In the genomic region with DNA sequence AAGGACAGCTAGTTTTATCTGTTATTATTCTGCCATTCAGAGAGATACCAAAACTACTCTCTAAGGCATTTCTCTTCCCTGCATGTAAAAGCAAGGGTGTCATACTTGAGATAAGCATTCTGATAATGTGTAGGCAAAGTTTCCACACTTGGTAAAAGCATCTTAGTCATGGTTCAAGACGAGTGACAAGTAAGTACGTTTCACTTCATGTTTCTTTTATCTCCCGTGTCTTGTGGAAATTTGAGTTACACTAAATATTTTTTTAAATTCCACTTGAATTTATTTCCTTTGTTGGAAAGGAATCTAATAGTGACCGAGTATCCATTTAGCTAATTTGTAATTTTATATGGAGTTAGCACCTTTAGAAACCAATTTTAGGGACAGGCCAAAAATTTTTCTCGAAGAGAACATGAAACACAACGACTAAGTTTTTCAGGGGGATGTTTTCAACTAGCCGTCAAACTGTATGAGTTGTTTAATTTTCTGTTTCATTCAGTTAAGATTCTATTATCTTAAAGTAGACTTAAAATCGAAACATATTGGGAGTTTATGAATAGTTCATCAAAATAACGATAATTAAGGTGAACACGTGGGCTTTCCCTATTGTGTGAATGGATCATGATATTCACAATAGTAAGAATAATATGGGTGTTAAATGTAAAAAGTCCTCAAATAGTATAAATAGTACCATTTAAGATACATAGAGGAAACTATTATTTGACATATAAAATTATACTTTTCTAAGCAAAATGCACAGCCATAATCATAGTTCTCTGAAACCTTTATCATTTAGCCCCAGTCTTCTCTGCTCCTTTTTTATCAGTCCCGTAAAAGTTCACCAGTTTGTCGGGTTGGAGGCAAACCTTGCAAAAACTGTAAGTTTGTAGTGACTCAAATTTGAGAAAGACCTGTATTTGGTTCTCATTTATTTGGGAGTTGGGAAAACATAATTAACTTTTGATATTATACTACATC, we compare ENCODE assay signal across 1 cellular context.
TF ChIP-seq lines count a peak whose summit lies in the region.

No MANE protein-coding gene starts in this region.

TF ChIP-seq in K562, 482 proteins besides CTCF, POLR2A, EP300 and RAD21 (continued from another document and continues in another):
- TF ChIP-seq CREB3L1 (IDR thresholded peaks at IDR 0.05; ENCODE audit: borderline replicate concordance, low read depth) = no peak
- no peak for TF ChIP-seq GTF2F1 (IDR thresholded peaks at IDR 0.05; ENCODE audit: low read depth, low read length)
- TF ChIP-seq DMBX1 (CRISPR knock-in tag; IDR thresholded peaks at IDR 0.05; ENCODE audit: borderline replicate concordance) = no peak
- TF ChIP-seq ARID4B (CRISPR knock-in tag; IDR thresholded peaks at IDR 0.05) = no peak
- TF ChIP-seq CLOCK (CRISPR knock-in tag; IDR thresholded peaks at IDR 0.05; ENCODE audit: borderline replicate concordance) = no peak
- no peak for TF ChIP-seq GTF2E2 (tag; IDR thresholded peaks at IDR 0.05)
- no peak for TF ChIP-seq MED1 (CRISPR knock-in tag; IDR thresholded peaks at IDR 0.05; ENCODE audit: borderline replicate concordance)
- no peak for TF ChIP-seq RBM14 (IDR thresholded peaks at IDR 0.05; ENCODE audit: borderline replicate concordance, insufficient read depth, low read depth, low read length)
- TF ChIP-seq SRSF3 (IDR thresholded peaks at IDR 0.05; ENCODE audit: insufficient read depth, low read length) = no peak
- no peak for TF ChIP-seq FUS (optimal IDR thresholded peaks at IDR 0.05; ENCODE audit: low read depth, low read length)
- TF ChIP-seq KLF10 (CRISPR knock-in tag; IDR thresholded peaks at IDR 0.05) = no peak
- TF ChIP-seq UBTF (IDR thresholded peaks at IDR 0.05; ENCODE audit: borderline replicate concordance in 1 of 2, low read depth in 2 of 2, low read length in 2 of 2) = no peak
- TF ChIP-seq DDX20 (tag; IDR thresholded peaks at IDR 0.05; ENCODE audit: low read depth) = no peak
- no peak for TF ChIP-seq PRPF4 (IDR thresholded peaks at IDR 0.05; ENCODE audit: insufficient read depth, low read depth, low read length, poor library complexity, severe bottlenecking)
- TF ChIP-seq ZNF408 (CRISPR knock-in tag; IDR thresholded peaks at IDR 0.05; ENCODE audit: low read depth) = no peak
- TF ChIP-seq, protein P1, sequence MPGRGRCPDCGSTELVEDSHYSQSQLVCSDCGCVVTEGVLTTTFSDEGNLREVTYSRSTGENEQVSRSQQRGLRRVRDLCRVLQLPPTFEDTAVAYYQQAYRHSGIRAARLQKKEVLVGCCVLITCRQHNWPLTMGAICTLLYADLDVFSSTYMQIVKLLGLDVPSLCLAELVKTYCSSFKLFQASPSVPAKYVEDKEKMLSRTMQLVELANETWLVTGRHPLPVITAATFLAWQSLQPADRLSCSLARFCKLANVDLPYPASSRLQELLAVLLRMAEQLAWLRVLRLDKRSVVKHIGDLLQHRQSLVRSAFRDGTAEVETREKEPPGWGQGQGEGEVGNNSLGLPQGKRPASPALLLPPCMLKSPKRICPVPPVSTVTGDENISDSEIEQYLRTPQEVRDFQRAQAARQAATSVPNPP (IDR thresholded peaks at IDR 0.05; ENCODE audit: borderline replicate concordance, insufficient read depth, insufficient read length) = no peak
- TF ChIP-seq, protein P2, sequence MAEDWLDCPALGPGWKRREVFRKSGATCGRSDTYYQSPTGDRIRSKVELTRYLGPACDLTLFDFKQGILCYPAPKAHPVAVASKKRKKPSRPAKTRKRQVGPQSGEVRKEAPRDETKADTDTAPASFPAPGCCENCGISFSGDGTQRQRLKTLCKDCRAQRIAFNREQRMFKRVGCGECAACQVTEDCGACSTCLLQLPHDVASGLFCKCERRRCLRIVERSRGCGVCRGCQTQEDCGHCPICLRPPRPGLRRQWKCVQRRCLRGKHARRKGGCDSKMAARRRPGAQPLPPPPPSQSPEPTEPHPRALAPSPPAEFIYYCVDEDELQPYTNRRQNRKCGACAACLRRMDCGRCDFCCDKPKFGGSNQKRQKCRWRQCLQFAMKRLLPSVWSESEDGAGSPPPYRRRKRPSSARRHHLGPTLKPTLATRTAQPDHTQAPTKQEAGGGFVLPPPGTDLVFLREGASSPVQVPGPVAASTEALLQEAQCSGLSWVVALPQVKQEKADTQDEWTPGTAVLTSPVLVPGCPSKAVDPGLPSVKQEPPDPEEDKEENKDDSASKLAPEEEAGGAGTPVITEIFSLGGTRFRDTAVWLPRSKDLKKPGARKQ (CRISPR knock-in tag; IDR thresholded peaks at IDR 0.05) = no peak
- TF ChIP-seq ZNF175 (CRISPR knock-in tag; IDR thresholded peaks at IDR 0.05; ENCODE audit: low read depth) = peak; percentile 33; the same call in 1 of the 2 replicates
- TF ChIP-seq CBX8 (IDR thresholded peaks at IDR 0.05; ENCODE audit: borderline replicate concordance, extremely low read depth, low read depth, low read length, poor library complexity, severe bottlenecking) = no peak
- no peak for TF ChIP-seq ZNF507 (tag; conservative IDR thresholded peaks at IDR 0.05)
- no peak for TF ChIP-seq HMGN3 (IDR thresholded peaks at IDR 0.05; ENCODE audit: borderline replicate concordance, extremely low read depth, insufficient read length, low read depth, low read length)
- peak; percentile 49 for TF ChIP-seq TAL1 (IDR thresholded peaks at IDR 0.05)
- peak in 1 of 2 experiments; percentile 61; a peak in 1 of 4 replicates for TF ChIP-seq ARNT (IDR thresholded peaks at IDR 0.05)
- no peak for TF ChIP-seq ZNF551 (CRISPR knock-in tag; IDR thresholded peaks at IDR 0.05)
- TF ChIP-seq RCOR1 (IDR thresholded peaks at IDR 0.05; ENCODE audit: borderline replicate concordance in 1 of 2, low read depth in 2 of 2, low read length in 2 of 2) = peak in 1 of 2 experiments; percentile 45; a peak in 1 of 4 replicates
- no peak for TF ChIP-seq CTCFL (IDR thresholded peaks at IDR 0.05; ENCODE audit: borderline replicate concordance, insufficient read depth, low read depth, low read length, poor library complexity, severe bottlenecking)
- TF ChIP-seq SIN3B (IDR thresholded peaks at IDR 0.05; ENCODE audit: low read depth) = no peak
- TF ChIP-seq ZNF41 (CRISPR knock-in tag; conservative IDR thresholded peaks at IDR 0.05) = no peak
- TF ChIP-seq SMAD3 (CRISPR knock-in tag; conservative IDR thresholded peaks at IDR 0.05) = 0 out of 2 replicates have a peak, but pooled peaks have one; percentile 36
- TF ChIP-seq TEAD1 (CRISPR knock-in tag; IDR thresholded peaks at IDR 0.05) = no peak
- TF ChIP-seq, protein P3, sequence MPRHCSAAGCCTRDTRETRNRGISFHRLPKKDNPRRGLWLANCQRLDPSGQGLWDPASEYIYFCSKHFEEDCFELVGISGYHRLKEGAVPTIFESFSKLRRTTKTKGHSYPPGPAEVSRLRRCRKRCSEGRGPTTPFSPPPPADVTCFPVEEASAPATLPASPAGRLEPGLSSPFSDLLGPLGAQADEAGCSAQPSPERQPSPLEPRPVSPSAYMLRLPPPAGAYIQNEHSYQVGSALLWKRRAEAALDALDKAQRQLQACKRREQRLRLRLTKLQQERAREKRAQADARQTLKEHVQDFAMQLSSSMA (CRISPR knock-in tag; IDR thresholded peaks at IDR 0.05) = no peak
- TF ChIP-seq ZBTB2 (IDR thresholded peaks at IDR 0.05) = peak; percentile 67; the same call in 1 of the 2 replicates
- no peak for TF ChIP-seq RFX1 (IDR thresholded peaks at IDR 0.05)
- no peak for TF ChIP-seq RFX5 (IDR thresholded peaks at IDR 0.05; ENCODE audit: low read depth, low read length)
- no peak for TF ChIP-seq ZBTB8A (IDR thresholded peaks at IDR 0.05; ENCODE audit: partially characterized antibody)
